In genomic region chr6:43509142-43509983, GRCh38 we compare ENCODE assay signal across 1 cellular context.
TF ChIP-seq lines count a peak whose summit lies in the region.

No MANE protein-coding gene starts in this region.

TF ChIP-seq in HepG2, 621 proteins besides CTCF, POLR2A, EP300 and RAD21 (continued from another document and continues in another):
- TF ChIP-seq SP1 (IDR thresholded peaks at IDR 0.05) (no peak), SP1 (CRISPR knock-in tag; IDR thresholded peaks at IDR 0.05) (no peak), ZNF557 (CRISPR knock-in tag; IDR thresholded peaks at IDR 0.05) (no peak), ZNF547 (CRISPR knock-in tag; IDR thresholded peaks at IDR 0.05) (no peak), ZNF780A (CRISPR knock-in tag; IDR thresholded peaks at IDR 0.05) (no peak), REST (IDR thresholded peaks at IDR 0.05; ENCODE audit: borderline replicate concordance in 1 of 2, low read depth in 1 of 2, low read length in 2 of 2) (no peak), ZNF761 (CRISPR knock-in tag; conservative IDR thresholded peaks at IDR 0.05) (no peak), REPIN1 (CRISPR knock-in tag; IDR thresholded peaks at IDR 0.05; ENCODE audit: borderline replicate concordance, low read depth) (0 out of 2 replicates have a peak, but pooled peaks have one; percentile 34), HNF4G (IDR thresholded peaks at IDR 0.05; ENCODE audit: borderline replicate concordance, low read depth, low read length) (peak; percentile 53), HNF4G (CRISPR knock-in tag; IDR thresholded peaks at IDR 0.05; ENCODE audit: borderline replicate concordance, low read depth) (0 out of 2 replicates have a peak, but pooled peaks have one; percentile 54), POLR2AphosphoS5 (IDR thresholded peaks at IDR 0.05; ENCODE audit: low read depth, low read length) (no peak), EED (CRISPR knock-in tag; IDR thresholded peaks at IDR 0.05) (no peak), REXO4 (CRISPR knock-in tag; IDR thresholded peaks at IDR 0.05; ENCODE audit: borderline replicate concordance) (no peak), KAT2B (IDR thresholded peaks at IDR 0.05; ENCODE audit: borderline replicate concordance, low read depth, low read length) (no peak), ZNF430 (CRISPR knock-in tag; IDR thresholded peaks at IDR 0.05) (no peak), ZNF598 (CRISPR knock-in tag; IDR thresholded peaks at IDR 0.05; ENCODE audit: borderline replicate concordance) (no peak), U2AF1 (optimal IDR thresholded peaks at IDR 0.05; ENCODE audit: low read depth, low read length) (no peak), ZNF543 (CRISPR knock-in tag; IDR thresholded peaks at IDR 0.05) (no peak), ZFP36L2 (CRISPR knock-in tag; IDR thresholded peaks at IDR 0.05) (no peak), ZNF138 (CRISPR knock-in tag; IDR thresholded peaks at IDR 0.05; ENCODE audit: low read depth) (no peak), KLF16 (CRISPR knock-in tag; IDR thresholded peaks at IDR 0.05) (0 out of 4 replicates have a peak, but pooled peaks of 1 of the 2 experiments have one; percentile 35), PATZ1 (CRISPR knock-in tag; IDR thresholded peaks at IDR 0.05) (peak; percentile 63), ZNF724P (CRISPR knock-in tag; IDR thresholded peaks at IDR 0.05; ENCODE audit: borderline replicate concordance) (peak; percentile 64), ZNF792 (CRISPR knock-in tag; IDR thresholded peaks at IDR 0.05) (0 out of 2 replicates have a peak, but pooled peaks have one; percentile 54), YY1 (IDR thresholded peaks at IDR 0.05; ENCODE audit: insufficient read depth, insufficient replicate concordance, low read depth, low read length) (no peak), ZNF292 (CRISPR knock-in tag; IDR thresholded peaks at IDR 0.05; ENCODE audit: borderline replicate concordance, low read depth) (no peak), NRL (CRISPR knock-in tag; IDR thresholded peaks at IDR 0.05; ENCODE audit: borderline replicate concordance) (0 out of 2 replicates have a peak, but pooled peaks have one; percentile 16), KDM5B (CRISPR knock-in tag; IDR thresholded peaks at IDR 0.05; ENCODE audit: borderline replicate concordance) (peak; percentile 74; the same call in 1 of the 2 replicates), CCDC6 (CRISPR knock-in tag; IDR thresholded peaks at IDR 0.05) (0 out of 2 replicates have a peak, but pooled peaks have one; percentile 35), ZEB1 (IDR thresholded peaks at IDR 0.05; ENCODE audit: insufficient replicate concordance, low read depth) (no peak), ZNF570 (CRISPR knock-in tag; IDR thresholded peaks at IDR 0.05; ENCODE audit: borderline replicate concordance) (no peak), KDM1A (CRISPR knock-in tag; IDR thresholded peaks at IDR 0.05) (no peak)
- TF ChIP-seq, protein P1, sequence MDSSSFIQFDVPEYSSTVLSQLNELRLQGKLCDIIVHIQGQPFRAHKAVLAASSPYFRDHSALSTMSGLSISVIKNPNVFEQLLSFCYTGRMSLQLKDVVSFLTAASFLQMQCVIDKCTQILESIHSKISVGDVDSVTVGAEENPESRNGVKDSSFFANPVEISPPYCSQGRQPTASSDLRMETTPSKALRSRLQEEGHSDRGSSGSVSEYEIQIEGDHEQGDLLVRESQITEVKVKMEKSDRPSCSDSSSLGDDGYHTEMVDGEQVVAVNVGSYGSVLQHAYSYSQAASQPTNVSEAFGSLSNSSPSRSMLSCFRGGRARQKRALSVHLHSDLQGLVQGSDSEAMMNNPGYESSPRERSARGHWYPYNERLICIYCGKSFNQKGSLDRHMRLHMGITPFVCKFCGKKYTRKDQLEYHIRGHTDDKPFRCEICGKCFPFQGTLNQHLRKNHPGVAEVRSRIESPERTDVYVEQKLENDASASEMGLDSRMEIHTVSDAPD (CRISPR knock-in tag; IDR thresholded peaks at IDR 0.05) = no peak
- TF ChIP-seq, protein P2, sequence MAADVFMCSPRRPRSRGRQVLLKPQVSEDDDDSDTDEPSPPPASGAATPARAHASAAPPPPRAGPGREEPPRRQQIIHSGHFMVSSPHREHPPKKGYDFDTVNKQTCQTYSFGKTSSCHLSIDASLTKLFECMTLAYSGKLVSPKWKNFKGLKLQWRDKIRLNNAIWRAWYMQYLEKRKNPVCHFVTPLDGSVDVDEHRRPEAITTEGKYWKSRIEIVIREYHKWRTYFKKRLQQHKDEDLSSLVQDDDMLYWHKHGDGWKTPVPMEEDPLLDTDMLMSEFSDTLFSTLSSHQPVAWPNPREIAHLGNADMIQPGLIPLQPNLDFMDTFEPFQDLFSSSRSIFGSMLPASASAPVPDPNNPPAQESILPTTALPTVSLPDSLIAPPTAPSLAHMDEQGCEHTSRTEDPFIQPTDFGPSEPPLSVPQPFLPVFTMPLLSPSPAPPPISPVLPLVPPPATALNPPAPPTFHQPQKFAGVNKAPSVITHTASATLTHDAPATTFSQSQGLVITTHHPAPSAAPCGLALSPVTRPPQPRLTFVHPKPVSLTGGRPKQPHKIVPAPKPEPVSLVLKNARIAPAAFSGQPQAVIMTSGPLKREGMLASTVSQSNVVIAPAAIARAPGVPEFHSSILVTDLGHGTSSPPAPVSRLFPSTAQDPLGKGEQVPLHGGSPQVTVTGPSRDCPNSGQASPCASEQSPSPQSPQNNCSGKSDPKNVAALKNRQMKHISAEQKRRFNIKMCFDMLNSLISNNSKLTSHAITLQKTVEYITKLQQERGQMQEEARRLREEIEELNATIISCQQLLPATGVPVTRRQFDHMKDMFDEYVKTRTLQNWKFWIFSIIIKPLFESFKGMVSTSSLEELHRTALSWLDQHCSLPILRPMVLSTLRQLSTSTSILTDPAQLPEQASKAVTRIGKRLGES (CRISPR knock-in tag; IDR thresholded peaks at IDR 0.05; ENCODE audit: borderline replicate concordance) = no peak
- TF ChIP-seq, protein P3, sequence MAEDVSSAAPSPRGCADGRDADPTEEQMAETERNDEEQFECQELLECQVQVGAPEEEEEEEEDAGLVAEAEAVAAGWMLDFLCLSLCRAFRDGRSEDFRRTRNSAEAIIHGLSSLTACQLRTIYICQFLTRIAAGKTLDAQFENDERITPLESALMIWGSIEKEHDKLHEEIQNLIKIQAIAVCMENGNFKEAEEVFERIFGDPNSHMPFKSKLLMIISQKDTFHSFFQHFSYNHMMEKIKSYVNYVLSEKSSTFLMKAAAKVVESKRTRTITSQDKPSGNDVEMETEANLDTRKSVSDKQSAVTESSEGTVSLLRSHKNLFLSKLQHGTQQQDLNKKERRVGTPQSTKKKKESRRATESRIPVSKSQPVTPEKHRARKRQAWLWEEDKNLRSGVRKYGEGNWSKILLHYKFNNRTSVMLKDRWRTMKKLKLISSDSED (CRISPR knock-in tag; IDR thresholded peaks at IDR 0.05) = no peak
- TF ChIP-seq, protein P4, sequence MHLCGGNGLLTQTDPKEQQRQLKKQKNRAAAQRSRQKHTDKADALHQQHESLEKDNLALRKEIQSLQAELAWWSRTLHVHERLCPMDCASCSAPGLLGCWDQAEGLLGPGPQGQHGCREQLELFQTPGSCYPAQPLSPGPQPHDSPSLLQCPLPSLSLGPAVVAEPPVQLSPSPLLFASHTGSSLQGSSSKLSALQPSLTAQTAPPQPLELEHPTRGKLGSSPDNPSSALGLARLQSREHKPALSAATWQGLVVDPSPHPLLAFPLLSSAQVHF (CRISPR knock-in tag; IDR thresholded peaks at IDR 0.05) = no peak
- TF ChIP-seq, protein P5, sequence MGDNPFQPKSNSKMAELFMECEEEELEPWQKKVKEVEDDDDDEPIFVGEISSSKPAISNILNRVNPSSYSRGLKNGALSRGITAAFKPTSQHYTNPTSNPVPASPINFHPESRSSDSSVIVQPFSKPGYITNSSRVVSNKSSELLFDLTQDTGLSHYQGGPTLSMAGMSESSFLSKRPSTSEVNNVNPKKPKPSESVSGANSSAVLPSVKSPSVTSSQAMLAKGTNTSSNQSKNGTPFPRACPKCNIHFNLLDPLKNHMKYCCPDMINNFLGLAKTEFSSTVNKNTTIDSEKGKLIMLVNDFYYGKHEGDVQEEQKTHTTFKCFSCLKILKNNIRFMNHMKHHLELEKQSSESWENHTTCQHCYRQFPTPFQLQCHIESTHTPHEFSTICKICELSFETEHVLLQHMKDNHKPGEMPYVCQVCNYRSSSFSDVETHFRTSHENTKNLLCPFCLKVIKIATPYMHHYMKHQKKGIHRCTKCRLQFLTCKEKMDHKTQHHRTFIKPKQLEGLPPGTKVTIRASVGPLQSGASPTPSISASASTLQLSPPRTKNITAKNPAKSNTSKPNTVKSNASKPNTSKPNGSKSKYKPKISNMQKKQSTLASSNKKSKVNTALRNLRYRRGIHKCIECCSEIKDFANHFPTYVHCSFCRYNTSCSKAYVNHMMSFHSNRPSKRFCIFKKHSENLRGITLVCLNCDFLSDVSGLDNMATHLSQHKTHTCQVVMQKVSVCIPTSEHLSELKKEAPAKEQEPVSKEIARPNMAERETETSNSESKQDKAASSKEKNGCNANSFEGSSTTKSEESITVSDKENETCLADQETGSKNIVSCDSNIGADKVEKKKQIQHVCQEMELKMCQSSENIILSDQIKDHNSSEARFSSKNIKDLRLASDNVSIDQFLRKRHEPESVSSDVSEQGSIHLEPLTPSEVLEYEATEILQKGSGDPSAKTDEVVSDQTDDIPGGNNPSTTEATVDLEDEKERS (CRISPR knock-in tag; IDR thresholded peaks at IDR 0.05) = no peak
- TF ChIP-seq, protein P6, sequence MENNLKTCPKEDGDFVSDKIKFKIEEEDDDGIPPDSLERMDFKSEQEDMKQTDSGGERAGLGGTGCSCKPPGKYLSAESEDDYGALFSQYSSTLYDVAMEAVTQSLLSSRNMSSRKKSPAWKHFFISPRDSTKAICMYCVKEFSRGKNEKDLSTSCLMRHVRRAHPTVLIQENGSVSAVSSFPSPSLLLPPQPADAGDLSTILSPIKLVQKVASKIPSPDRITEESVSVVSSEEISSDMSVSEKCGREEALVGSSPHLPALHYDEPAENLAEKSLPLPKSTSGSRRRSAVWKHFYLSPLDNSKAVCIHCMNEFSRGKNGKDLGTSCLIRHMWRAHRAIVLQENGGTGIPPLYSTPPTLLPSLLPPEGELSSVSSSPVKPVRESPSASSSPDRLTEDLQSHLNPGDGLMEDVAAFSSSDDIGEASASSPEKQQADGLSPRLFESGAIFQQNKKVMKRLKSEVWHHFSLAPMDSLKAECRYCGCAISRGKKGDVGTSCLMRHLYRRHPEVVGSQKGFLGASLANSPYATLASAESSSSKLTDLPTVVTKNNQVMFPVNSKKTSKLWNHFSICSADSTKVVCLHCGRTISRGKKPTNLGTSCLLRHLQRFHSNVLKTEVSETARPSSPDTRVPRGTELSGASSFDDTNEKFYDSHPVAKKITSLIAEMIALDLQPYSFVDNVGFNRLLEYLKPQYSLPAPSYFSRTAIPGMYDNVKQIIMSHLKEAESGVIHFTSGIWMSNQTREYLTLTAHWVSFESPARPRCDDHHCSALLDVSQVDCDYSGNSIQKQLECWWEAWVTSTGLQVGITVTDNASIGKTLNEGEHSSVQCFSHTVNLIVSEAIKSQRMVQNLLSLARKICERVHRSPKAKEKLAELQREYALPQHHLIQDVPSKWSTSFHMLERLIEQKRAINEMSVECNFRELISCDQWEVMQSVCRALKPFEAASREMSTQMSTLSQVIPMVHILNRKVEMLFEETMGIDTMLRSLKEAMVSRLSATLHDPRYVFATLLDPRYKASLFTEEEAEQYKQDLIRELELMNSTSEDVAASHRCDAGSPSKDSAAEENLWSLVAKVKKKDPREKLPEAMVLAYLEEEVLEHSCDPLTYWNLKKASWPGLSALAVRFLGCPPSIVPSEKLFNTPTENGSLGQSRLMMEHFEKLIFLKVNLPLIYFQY (CRISPR knock-in tag; IDR thresholded peaks at IDR 0.05; ENCODE audit: borderline replicate concordance) = no peak
- TF ChIP-seq, protein P7, sequence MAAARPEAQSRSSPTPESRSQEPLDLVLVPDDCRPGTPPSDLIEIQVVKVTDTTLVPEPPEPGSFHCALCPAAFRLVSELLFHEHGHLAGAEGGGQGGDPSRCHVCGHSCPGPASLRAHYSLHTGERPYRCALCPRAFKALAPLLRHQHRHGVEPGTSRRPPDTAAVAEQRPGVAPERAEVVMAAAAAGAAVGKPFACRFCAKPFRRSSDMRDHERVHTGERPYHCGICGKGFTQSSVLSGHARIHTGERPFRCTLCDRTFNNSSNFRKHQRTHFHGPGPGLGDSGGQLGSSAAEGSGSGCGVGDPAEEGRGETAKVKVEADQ (CRISPR knock-in tag; IDR thresholded peaks at IDR 0.05; ENCODE audit: borderline replicate concordance) = no peak
